ENCODE assay signal across 36 cellular contexts in the genomic region with DNA sequence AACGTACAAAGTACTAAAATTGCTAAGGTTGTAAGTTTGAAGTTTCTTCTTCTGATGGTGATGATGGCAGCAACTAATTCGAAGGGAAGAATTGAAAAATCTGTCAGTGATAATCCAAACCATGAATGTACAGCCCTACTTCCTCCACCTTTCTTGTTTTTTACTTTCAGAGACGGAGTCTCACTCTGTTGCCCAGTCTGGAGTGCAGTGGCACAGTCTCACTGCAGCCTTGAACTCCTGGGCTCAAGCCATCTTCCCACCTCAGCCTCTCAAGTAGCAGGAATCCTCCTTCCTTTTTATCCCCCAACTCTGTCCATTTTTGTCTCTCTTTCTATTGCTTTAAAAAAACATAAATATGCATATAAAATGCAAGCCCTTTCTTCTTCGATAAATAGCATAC.
"Had no signal": no experiment of that assay in that cellular context is flagged by ENCODE, and none has a peak within 500 bp of the region (broad histone marks: within the 10 kb centered on the region; RNA-seq: fewer than 3 reads in every experiment).

No MANE protein-coding gene starts in this region.

- H3K4me3 ChIP-seq: ascending aorta, cardiac muscle cell had no signal

- DNase-seq: activated B cell treated with CpG ODN at 0.5 μM for 24 hours; activated CD4-positive, alpha-beta memory T cell treated with anti-CD3 and anti-CD28 coated beads for 36 hours; activated CD4-positive, alpha-beta T cell treated with anti-CD3 and anti-CD28 coated beads for 4 hours; activated CD4-positive, alpha-beta T cell treated with anti-CD3 and anti-CD28 coated beads, Interleukin-2, amount 10 ng/mL, durations not matched to agents 24 days and 14 days; activated CD4-positive, alpha-beta T cell treated with anti-CD3 and anti-CD28 coated beads, Interleukin-2, amount 50 U/mL, for 1 hour; activated CD4-positive, alpha-beta T cell treated with anti-CD3 and anti-CD28 coated beads, Interleukin-2, amount 50 U/mL, for 4 hours; activated CD4-positive, CD25-positive, alpha-beta regulatory T cell treated with anti-CD3 and anti-CD28 coated beads, Interleukin-2, amount 50 U/mL, for 72 hours; activated CD8-positive, alpha-beta memory T cell treated with anti-CD3 and anti-CD28 coated beads, Interleukin-2, amount 50 U/mL, for 4 hours; activated CD8-positive, alpha-beta T cell treated with anti-CD3 and anti-CD28 coated beads for 36 hours; activated effector memory CD4-positive, alpha-beta T cell treated with Interleukin-2 at 50 U/mL for 16 hours; activated gamma-delta T cell; activated naive CD4-positive, alpha-beta T cell treated with anti-CD3 and anti-CD28 coated beads, Interleukin-2, amount 10 ng/mL, durations not matched to agents 7 days and 5 days; activated naive CD4-positive, alpha-beta T cell treated with Interleukin-2 at 50 U/mL for 16 hours; activated naive CD8-positive, alpha-beta T cell treated with anti-CD3 and anti-CD28 coated beads, Interleukin-2, amount 10 ng/mL, durations not matched to agents 7 days and 5 days; activated naive CD8-positive, alpha-beta T cell treated with anti-CD3 and anti-CD28 coated beads, Interleukin-2, amount 50 U/mL, for 24 hours; activated T-cell treated with anti-CD3 and anti-CD28 coated beads for 4 hours; activated T-cell treated with anti-CD3 and anti-CD28 coated beads, Interleukin-2, amount 50 U/mL, for 1 hour; activated T-cell treated with anti-CD3 and anti-CD28 coated beads, Interleukin-2, amount 50 U/mL, for 4 hours; activated T-cell treated with anti-CD3 and anti-CD28 coated beads, Interleukin-2, amount 50 U/mL, for 72 hours; amygdala; anterior cingulate cortex; caudate nucleus; cerebellar nuclear complex; T-helper 1 cell; T-helper 2 cell; T-helper 9 cell; WERI-Rb-1 had no signal

- H3K27ac Mint-ChIP-seq: activated B cell treated with CpG ODN at 0.5 μM for 24 hours; activated CD4-positive, alpha-beta memory T cell treated with anti-CD3 and anti-CD28 coated beads for 36 hours; activated CD4-positive, alpha-beta T cell treated with anti-CD3 and anti-CD28 coated beads, Interleukin-2, amount 10 ng/mL, durations not matched to agents 24 days and 14 days; activated CD8-positive, alpha-beta T cell treated with anti-CD3 and anti-CD28 coated beads for 36 hours; activated naive CD4-positive, alpha-beta T cell treated with anti-CD3 and anti-CD28 coated beads, Interleukin-2, amount 10 ng/mL, durations not matched to agents 7 days and 5 days; activated naive CD4-positive, alpha-beta T cell treated with anti-CD3 and anti-CD28 coated beads, Interleukin-2, amount 50 U/mL, for 24 hours; activated naive CD8-positive, alpha-beta T cell; activated naive CD8-positive, alpha-beta T cell treated with anti-CD3 and anti-CD28 coated beads, Interleukin-2, amount 10 ng/mL, durations not matched to agents 7 days and 5 days; activated naive CD8-positive, alpha-beta T cell treated with anti-CD3 and anti-CD28 coated beads, Interleukin-2, amount 50 U/mL, for 24 hours; activated T-cell treated with anti-CD3 and anti-CD28 coated beads, Interleukin-2, amount 50 U/mL, for 72 hours; activated T-helper 2 cell treated with anti-CD3 and anti-CD28 coated beads, Interferon-gamma antibody, Interleukin-2, Interleukin-4, amounts not matched to agents 10 μg/mL and 5 μg/mL and 100 μg/mL, durations not matched to agents 14 hours and 24 hours and 36 hours; T-helper 1 cell treated with Interleukin-12 subunit alpha and Interleukin-12 subunit beta and Interleukin-4 antibody, amounts not matched to agents 30 μg/mL and 1 μg/mL, for 36 hours; T-helper 2 cell treated with Interferon-gamma antibody and Interleukin-4, amounts not matched to agents 5 μg/mL and 100 μg/mL, for 36 hours had no signal

- H3K9me3 ChIP-seq: ascending aorta had no signal

- H3K4me1 ChIP-seq: ascending aorta had no signal

- H3K4me3 Mint-ChIP-seq: activated B cell treated with CpG ODN at 0.5 μM for 24 hours; activated CD4-positive, alpha-beta memory T cell treated with anti-CD3 and anti-CD28 coated beads for 36 hours; activated CD4-positive, alpha-beta T cell treated with anti-CD3 and anti-CD28 coated beads, Interleukin-2, amount 10 ng/mL, durations not matched to agents 24 days and 14 days; activated CD8-positive, alpha-beta T cell treated with anti-CD3 and anti-CD28 coated beads for 36 hours; activated naive CD4-positive, alpha-beta T cell treated with anti-CD3 and anti-CD28 coated beads, Interleukin-2, amount 10 ng/mL, durations not matched to agents 7 days and 5 days; activated naive CD4-positive, alpha-beta T cell treated with anti-CD3 and anti-CD28 coated beads, Interleukin-2, amount 50 U/mL, for 24 hours; activated naive CD8-positive, alpha-beta T cell; activated naive CD8-positive, alpha-beta T cell treated with anti-CD3 and anti-CD28 coated beads, Interleukin-2, amount 10 ng/mL, durations not matched to agents 7 days and 5 days; activated naive CD8-positive, alpha-beta T cell treated with anti-CD3 and anti-CD28 coated beads, Interleukin-2, amount 50 U/mL, for 24 hours; activated T-cell treated with anti-CD3 and anti-CD28 coated beads, Interleukin-2, amount 50 U/mL, for 4 hours; activated T-cell treated with anti-CD3 and anti-CD28 coated beads, Interleukin-2, amount 50 U/mL, for 72 hours; brain; central memory CD8-positive, alpha-beta T cell; T-helper 1 cell treated with Interleukin-12 subunit alpha and Interleukin-12 subunit beta and Interleukin-4 antibody, amounts not matched to agents 30 μg/mL and 1 μg/mL, for 36 hours; T-helper 2 cell treated with Interferon-gamma antibody and Interleukin-4, amounts not matched to agents 5 μg/mL and 100 μg/mL, for 36 hours had no signal

- H3K9me3 Mint-ChIP-seq: activated B cell treated with CpG ODN at 0.5 μM for 24 hours; activated CD4-positive, alpha-beta memory T cell treated with anti-CD3 and anti-CD28 coated beads for 36 hours; activated CD4-positive, alpha-beta T cell treated with anti-CD3 and anti-CD28 coated beads, Interleukin-2, amount 10 ng/mL, durations not matched to agents 24 days and 14 days; activated CD8-positive, alpha-beta T cell treated with anti-CD3 and anti-CD28 coated beads for 36 hours; activated naive CD4-positive, alpha-beta T cell treated with anti-CD3 and anti-CD28 coated beads, Interleukin-2, amount 10 ng/mL, durations not matched to agents 7 days and 5 days; activated naive CD4-positive, alpha-beta T cell treated with anti-CD3 and anti-CD28 coated beads, Interleukin-2, amount 50 U/mL, for 24 hours; activated naive CD8-positive, alpha-beta T cell treated with anti-CD3 and anti-CD28 coated beads, Interleukin-2, amount 10 ng/mL, durations not matched to agents 7 days and 5 days; activated naive CD8-positive, alpha-beta T cell treated with anti-CD3 and anti-CD28 coated beads, Interleukin-2, amount 50 U/mL, for 24 hours; activated T-cell treated with anti-CD3 and anti-CD28 coated beads, Interleukin-2, amount 50 U/mL, for 4 hours; activated T-cell treated with anti-CD3 and anti-CD28 coated beads, Interleukin-2, amount 50 U/mL, for 72 hours; activated T-helper 2 cell treated with anti-CD3 and anti-CD28 coated beads, Interferon-gamma antibody, Interleukin-2, Interleukin-4, amounts not matched to agents 10 μg/mL and 5 μg/mL and 100 μg/mL, durations not matched to agents 14 hours and 24 hours and 36 hours; central memory CD8-positive, alpha-beta T cell; T-helper 1 cell treated with Interleukin-12 subunit alpha and Interleukin-12 subunit beta and Interleukin-4 antibody, amounts not matched to agents 30 μg/mL and 1 μg/mL, for 36 hours; T-helper 2 cell treated with Interferon-gamma antibody and Interleukin-4, amounts not matched to agents 5 μg/mL and 100 μg/mL, for 36 hours had no signal

- ATAC-seq: activated CD8-positive, alpha-beta T cell treated with anti-CD3 and anti-CD28 coated beads for 36 hours; activated naive CD8-positive, alpha-beta T cell treated with anti-CD3 and anti-CD28 coated beads, Interleukin-2, amount 50 U/mL, for 24 hours; activated T-cell treated with anti-CD3 and anti-CD28 coated beads, Interleukin-2, amount 50 U/mL, for 4 hours; activated T-cell treated with anti-CD3 and anti-CD28 coated beads, Interleukin-2, amount 50 U/mL, for 72 hours had no signal

- H3K27ac ChIP-seq: ascending aorta, cardiac muscle cell, WERI-Rb-1 had no signal

- H3K27me3 Mint-ChIP-seq: activated CD8-positive, alpha-beta T cell treated with anti-CD3 and anti-CD28 coated beads for 36 hours had no signal

- H3K27me3 ChIP-seq: ascending aorta, cardiac muscle cell had no signal

- H3K36me3 ChIP-seq: ascending aorta, cardiac muscle cell, WERI-Rb-1 had no signal

- H3K4me1 Mint-ChIP-seq: activated B cell treated with CpG ODN at 0.5 μM for 24 hours; activated CD4-positive, alpha-beta T cell treated with anti-CD3 and anti-CD28 coated beads, Interleukin-2, amount 10 ng/mL, durations not matched to agents 24 days and 14 days; activated naive CD4-positive, alpha-beta T cell treated with anti-CD3 and anti-CD28 coated beads, Interleukin-2, amount 10 ng/mL, durations not matched to agents 7 days and 5 days; activated naive CD4-positive, alpha-beta T cell treated with anti-CD3 and anti-CD28 coated beads, Interleukin-2, amount 50 U/mL, for 24 hours; activated naive CD8-positive, alpha-beta T cell treated with anti-CD3 and anti-CD28 coated beads, Interleukin-2, amount 10 ng/mL, durations not matched to agents 7 days and 5 days; activated naive CD8-positive, alpha-beta T cell treated with anti-CD3 and anti-CD28 coated beads, Interleukin-2, amount 50 U/mL, for 24 hours; central memory CD8-positive, alpha-beta T cell had no signal

- H3K36me3 Mint-ChIP-seq: activated CD4-positive, alpha-beta memory T cell treated with anti-CD3 and anti-CD28 coated beads for 36 hours; activated naive CD4-positive, alpha-beta T cell treated with anti-CD3 and anti-CD28 coated beads, Interleukin-2, amount 10 ng/mL, durations not matched to agents 7 days and 5 days; activated naive CD4-positive, alpha-beta T cell treated with anti-CD3 and anti-CD28 coated beads, Interleukin-2, amount 50 U/mL, for 24 hours; activated naive CD8-positive, alpha-beta T cell; activated naive CD8-positive, alpha-beta T cell treated with anti-CD3 and anti-CD28 coated beads, Interleukin-2, amount 10 ng/mL, durations not matched to agents 7 days and 5 days; brain had no signal
